Comparison of ENCODE assay signal across 8 cellular contexts in the genomic region with DNA sequence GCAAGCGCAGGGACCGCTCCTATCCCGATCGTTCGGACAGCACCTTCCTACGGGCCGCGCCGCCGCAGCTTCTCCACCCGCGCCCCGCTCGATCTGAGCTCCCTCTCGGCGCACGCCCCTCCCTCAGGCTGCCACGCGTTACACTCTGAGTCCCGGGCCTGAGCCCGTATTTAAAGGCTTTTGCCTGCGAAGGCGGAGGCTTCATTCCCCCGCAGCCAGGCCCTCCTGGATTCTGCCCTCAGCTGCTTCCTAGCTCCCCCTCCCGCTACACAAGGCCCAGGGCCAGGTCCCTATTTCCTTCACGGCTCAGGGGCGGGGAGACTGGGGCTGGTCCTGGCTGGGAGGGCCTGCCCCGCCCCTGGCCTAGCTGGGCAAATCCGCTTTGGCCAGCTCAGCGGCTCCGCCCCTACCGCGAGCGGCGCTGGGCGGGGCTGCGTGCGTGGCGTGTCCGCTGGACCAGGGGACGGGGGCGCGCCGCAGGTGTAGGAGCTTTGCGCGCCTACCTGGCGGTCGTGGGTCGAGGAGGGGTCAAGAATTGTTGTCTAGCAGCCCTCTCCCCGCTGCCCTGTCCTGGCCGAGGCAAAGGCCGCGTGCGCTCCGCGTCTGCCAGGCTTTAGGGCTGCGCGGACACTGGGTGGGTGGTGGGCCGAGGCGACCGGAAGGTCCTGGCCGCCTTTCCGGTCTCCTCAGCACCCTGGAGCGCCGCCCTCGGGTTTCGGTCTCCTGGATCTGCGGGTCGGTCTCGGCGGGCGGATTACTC. TPM values are rescaled to one million over a fixed set of nuclear protein-coding genes. Genes with fewer than 3 reads are reported as not detected.
DNase-seq lines count a peak whose midpoint lies in the region; ATAC-seq and TF ChIP-seq lines count a peak whose summit lies in the region.

Gene UGDH, minus strand, starts transcription at position 144 of the 760 bp plus-strand sequence. CDS start 5,927 bp downstream, outside the sequence.

- H3K27me3 ChIP-seq in SU-DHL-6 (ENCODE audit: low read length), result no peaks in the 10 kb centered on the region
- no peaks in the 10 kb centered on the region for H3K27me3 ChIP-seq in ovary
- H3K27me3 ChIP-seq in thyroid gland, result no peaks in the 10 kb centered on the region

- no peak for TF ChIP-seq CTCF in GM12865 (IDR thresholded peaks at IDR 0.05; ENCODE audit: insufficient read depth, low read depth, low read length, missing control alignments)
- TF ChIP-seq CTCF in SU-DHL-6 (IDR thresholded peaks at IDR 0.05; ENCODE audit: insufficient read depth, low read length, poor library complexity, severe bottlenecking), result no peak
- peak in 2 of 3 donors; percentile 19 to 30 for TF ChIP-seq CTCF in ovary (IDR thresholded peaks at IDR 0.05)
- peak in 2 of 6 experiments; percentile 8 to 9 for TF ChIP-seq CTCF in thyroid gland (IDR thresholded peaks at IDR 0.05)

- no peaks in the 10 kb centered on the region for H3K27me3 Mint-ChIP-seq in activated naive CD8-positive, alpha-beta T cell treated with anti-CD3 and anti-CD28 coated beads, Interleukin-2, amount 10 ng/mL, durations not matched to agents 7 days and 5 days

- H3K27ac Mint-ChIP-seq in activated naive CD8-positive, alpha-beta T cell treated with anti-CD3 and anti-CD28 coated beads, Interleukin-2, amount 10 ng/mL, durations not matched to agents 7 days and 5 days, result peak within 1 kb of the TSS; percentile 90

- intact Hi-C loops in head of caudate nucleus (cut with DNase I) (loop anchor here (2.0 to 5.0 kb wide), 3 partner anchors 111 to 449 kb away; partner anchors contain the start of genes PDS5A, SMIM14 and UBE2K), ovary (cut with DNase I) (loop anchor here (2.0 to 10.0 kb wide), 3 partner anchors 107 to 111 kb away; partner anchors contain the start of gene SMIM14 (in 4 of the 4)), thyroid gland (cut with DNase I) (loop anchor here (5.0 to 10.0 kb wide), 2 partner anchors 110 to 447 kb away; partner anchors contain the start of genes PDS5A and SMIM14)

- H3K4me1 ChIP-seq in ovary (ENCODE audit: insufficient read depth) (peaks cover 7% of the 10 kb centered on the region), thyroid gland (peaks cover 14 to 18% of the 10 kb centered on the region in 2 donors)

- POLR2A ChIA-PET in activated naive CD8-positive, alpha-beta T cell treated with anti-CD3 and anti-CD28 coated beads, Interleukin-2, amount 10 ng/mL, durations not matched to agents 7 days and 5 days (lab: Charles Lee), result interaction anchor here (0.9 to 1.8 kb wide), 3 partner anchors 69 to 114 kb away, joined by 6 to 8 read pairs (median 8); partner anchors contain the start of genes LIAS, RPL9 and SMIM14

- WGBS in ovary, 3 donors, result 1% methylated on average over 53 to 72 of the region's 72 CpGs
- WGBS in thyroid gland, 2 donors, result 1% methylated on average over 15 to 32 of the region's 72 CpGs

- H3K4me3 ChIP-seq in GM12865 (ENCODE audit: low read depth, low read length) (peak within 1 kb of the TSS; percentile 77), SU-DHL-6 (ENCODE audit: insufficient read depth, low read length, poor library complexity, severe bottlenecking) (peak within 1 kb of the TSS; percentile 75), ovary (peak within 1 kb of the TSS; percentile 79), thyroid gland (replicated peaks in 1 of 3) (peak within 1 kb of the TSS; percentile 42 to 81 (median 50))

- peak; percentile 96 for DNase-seq in GM12865 (ENCODE audit: low read depth)
- peak; percentile 75 for DNase-seq in NCI-H128 (lab: John Stamatoyannopoulos, UW; ENCODE audit: unreplicated experiment)
- peak; percentile 97 for DNase-seq in activated naive CD8-positive, alpha-beta T cell treated with anti-CD3 and anti-CD28 coated beads, Interleukin-2, amount 10 ng/mL, durations not matched to agents 7 days and 5 days
- DNase-seq in head of caudate nucleus, result peak; percentile 88 to 99 (median 97)
- peak; percentile 97 to 98 (median 98) for DNase-seq in ovary
- DNase-seq in thyroid gland, result peak; percentile 99

- H3K79me2 ChIP-seq in SU-DHL-6 (ENCODE audit: insufficient read depth, low read length), result no peaks in the 10 kb centered on the region; the same call in none of the 2 replicates

- TF ChIP-seq EP300 in ovary (IDR thresholded peaks at IDR 0.05), result peak; percentile 4

- H3K36me3 ChIP-seq in SU-DHL-6 (ENCODE audit: low read length) (no peaks in the 10 kb centered on the region), ovary (no peaks in the 10 kb centered on the region), thyroid gland (peaks cover 0 to 5% of the 10 kb centered on the region in 2 donors)

- H3K4me3 Mint-ChIP-seq in activated naive CD8-positive, alpha-beta T cell treated with anti-CD3 and anti-CD28 coated beads, Interleukin-2, amount 10 ng/mL, durations not matched to agents 7 days and 5 days, result peak within 1 kb of the TSS; percentile 88

- H3K4me2 ChIP-seq in SU-DHL-6 (ENCODE audit: low read depth, low read length, poor library complexity, severe bottlenecking), result peak within 1 kb of the TSS; percentile 73

- peak; percentile 97 for ATAC-seq in HG02678 (IDR thresholded peaks at IDR 0.05; ENCODE audit: unreplicated experiment)
- ATAC-seq in activated naive CD8-positive, alpha-beta T cell treated with anti-CD3 and anti-CD28 coated beads, Interleukin-2, amount 10 ng/mL, durations not matched to agents 7 days and 5 days (ENCODE audit: low read depth), result peak; percentile 99

- peaks cover 3% of the 10 kb centered on the region; the same call in 1 of the 2 replicates for H3F3A ChIP-seq in SU-DHL-6 (ENCODE audit: insufficient read depth)

- no peak within 1 kb of the TSS for H3K27ac ChIP-seq in SU-DHL-6 (ENCODE audit: low read depth, low read length)
- peak within 1 kb of the TSS; percentile 89 to 95 for H3K27ac ChIP-seq in ovary
- H3K27ac ChIP-seq in thyroid gland, result peak within 1 kb of the TSS; percentile 90 to 95 (median 90)

- H3K4me1 Mint-ChIP-seq in activated naive CD8-positive, alpha-beta T cell treated with anti-CD3 and anti-CD28 coated beads, Interleukin-2, amount 10 ng/mL, durations not matched to agents 7 days and 5 days, result peaks cover 18% of the 10 kb centered on the region

- H2AFZ ChIP-seq in SU-DHL-6 (ENCODE audit: low read depth, low read length, severe bottlenecking), result peak within 1 kb of the TSS; percentile 86

- H3K36me3 Mint-ChIP-seq in activated naive CD8-positive, alpha-beta T cell treated with anti-CD3 and anti-CD28 coated beads, Interleukin-2, amount 10 ng/mL, durations not matched to agents 7 days and 5 days, result peaks cover 16% of the 10 kb centered on the region

- peaks cover 15% of the 10 kb centered on the region for H3K9me3 Mint-ChIP-seq in activated naive CD8-positive, alpha-beta T cell treated with anti-CD3 and anti-CD28 coated beads, Interleukin-2, amount 10 ng/mL, durations not matched to agents 7 days and 5 days

- peak within 1 kb of the TSS; percentile 68 for H3K9ac ChIP-seq in SU-DHL-6 (ENCODE audit: low read length)

- no peaks in the 10 kb centered on the region for H4K20me1 ChIP-seq in SU-DHL-6 (ENCODE audit: low read depth, low read length)

- H3K9me3 ChIP-seq in SU-DHL-6 (ENCODE audit: insufficient read depth, low read length) (peaks cover 16% of the 10 kb centered on the region; the same call in 1 of the 2 replicates), ovary (no peaks in the 10 kb centered on the region), thyroid gland (no peaks in the 10 kb centered on the region)

- TF ChIP-seq POLR2A in ovary (IDR thresholded peaks at IDR 0.05) (peak; percentile 98), thyroid gland (IDR thresholded peaks at IDR 0.05) (peak; percentile 84 to 98)

- no peaks in the 10 kb centered on the region for H3K9me2 ChIP-seq in SU-DHL-6 (replicated peaks; ENCODE audit: insufficient read depth, low read length)

RNA-seq across cellular contexts. Expression of gene UGDH, which starts in this region (rescaled TPM):
- 10 to 100 TPM; 17.5 to 18.2 TPM for total RNA-seq in activated naive CD8-positive, alpha-beta T cell treated with anti-CD3 and anti-CD28 coated beads, Interleukin-2, amount 10 ng/mL, durations not matched to agents 7 days and 5 days
- total RNA-seq in ovary, result 100 to 1,000 TPM in 1 of 7 donors, 10 to 100 TPM in 6; 47.2 to 106 (median 70.1) TPM
- polyA plus RNA-seq in ovary, result 10 to 100 TPM; 18.3 to 32.7 TPM
- total RNA-seq in thyroid gland, result 10 to 100 TPM; 40.1 to 58.7 (median 48.1) TPM

Comparison
In these comparisons a context has a peak if more than half of its experiments do, and no peak if none do; other contexts are left out.
1. CTCF ChIP-seq: peak in ovary (2 of 3); none in GM12865 (single experiment) and SU-DHL-6 (single experiment).
2. Peak in every context shown above with its lines, with median percentiles within 50 percentile points of each other: DNase-seq and H3K4me3 ChIP-seq.